In the genomic region with DNA sequence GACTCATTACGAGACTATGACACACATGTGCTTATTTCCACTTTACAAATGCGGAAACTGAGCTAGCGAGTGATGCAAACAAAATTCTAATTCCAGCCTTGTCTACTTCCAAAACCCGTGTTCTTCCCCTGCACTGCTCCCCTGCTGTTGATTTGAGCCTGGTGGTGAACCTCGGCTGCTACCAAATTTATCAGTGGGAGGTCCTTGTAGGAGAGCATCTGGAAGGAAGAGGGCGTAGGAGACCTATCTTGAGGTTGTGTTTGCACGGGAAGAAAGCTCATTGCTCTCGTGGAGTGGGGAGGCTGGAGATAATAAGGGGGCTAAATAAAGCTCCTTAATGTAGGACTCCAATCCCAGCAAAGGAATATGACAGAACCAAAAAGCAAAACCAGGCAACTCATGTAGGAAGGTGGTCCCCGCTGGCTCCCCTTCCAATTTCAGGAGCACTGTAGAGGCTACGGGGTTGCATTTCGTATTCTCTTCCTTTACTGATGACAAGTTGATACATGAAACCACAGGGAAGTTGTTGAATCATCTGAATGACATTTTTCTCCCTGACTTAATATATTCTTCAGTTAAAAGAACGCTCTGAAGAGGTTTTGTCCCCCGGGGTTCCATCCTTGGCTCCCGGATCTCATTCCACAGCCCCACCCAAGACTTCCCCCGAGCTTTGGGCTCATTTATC, we compare ENCODE assay signal across 14 cellular contexts. TPM values are rescaled to one million over a fixed set of nuclear protein-coding genes. Genes with fewer than 3 reads are reported as not detected.
"Had no signal": no experiment of that assay in that cellular context is flagged by ENCODE, and none has a peak within 500 bp of the region (broad histone marks: within the 10 kb centered on the region; RNA-seq: fewer than 3 reads in every experiment).

No MANE protein-coding gene starts in this region.

- FAIRE-seq: small intestine had no signal

- H3K27ac Mint-ChIP-seq: activated naive CD4-positive, alpha-beta T cell treated with anti-CD3 and anti-CD28 coated beads, Interleukin-2, amount 50 U/mL, for 72 hours; activated T-cell treated with anti-CD3 and anti-CD28 coated beads, Interleukin-2, amount 50 U/mL, for 24 hours; naive thymus-derived CD8-positive, alpha-beta T cell had no signal

- DNase-seq: activated CD4-positive, alpha-beta T cell treated with anti-CD3 and anti-CD28 coated beads, Interleukin-2, amount 50 U/mL, for 1 hour; activated effector memory CD4-positive, alpha-beta T cell treated with anti-CD3 and anti-CD28 coated beads, Interleukin-2, amount 50 U/mL, for 16 hours; activated T-cell treated with anti-CD3 and anti-CD28 coated beads, Interleukin-2, amount 50 U/mL, for 24 hours; dorsolateral prefrontal cortex; hippocampal formation; lower lobe of right lung; naive thymus-derived CD8-positive, alpha-beta T cell; right cardiac atrium; small intestine; uterus had no signal

- H3K27me3 ChIP-seq: neutrophil, uterus had no signal

- H3K4me3 Mint-ChIP-seq: activated T-cell treated with anti-CD3 and anti-CD28 coated beads, Interleukin-2, amount 50 U/mL, for 24 hours; naive thymus-derived CD8-positive, alpha-beta T cell had no signal

- H3K4me3 ChIP-seq: dorsolateral prefrontal cortex, lower lobe of right lung, uterus had no signal

- ATAC-seq: activated naive CD4-positive, alpha-beta T cell treated with anti-CD3 and anti-CD28 coated beads, Interleukin-2, amount 50 U/mL, for 72 hours; lower lobe of right lung; naive thymus-derived CD8-positive, alpha-beta T cell; right cardiac atrium had no signal

- H3K27ac ChIP-seq: dorsolateral prefrontal cortex, lower lobe of right lung, neutrophil, uterus had no signal

- H3K4me1 ChIP-seq: lower lobe of right lung, uterus had no signal

- H3K36me3 ChIP-seq: lower lobe of right lung, neutrophil, uterus had no signal

- H3K9me3 ChIP-seq: lower lobe of right lung, neutrophil, uterus had no signal

RNA-seq across cellular contexts. Expression of a gene that starts 52.6 kb away (rescaled TPM):
- total RNA-seq: activated naive CD4-positive, alpha-beta T cell treated with anti-CD3 and anti-CD28 coated beads, Interleukin-2, amount 50 U/mL, for 72 hours; mononuclear cell; naive thymus-derived CD8-positive, alpha-beta T cell; T-helper 1 cell treated with Interleukin-12 subunit alpha and Interleukin-12 subunit beta and Interleukin-4 antibody, amounts not matched to agents 30 ng/mL and 1 ng/mL, for 36 hours had no signal
- polyA plus RNA-seq: naive thymus-derived CD8-positive, alpha-beta T cell had no signal
